1 cellular context compared by ENCODE assay signal in the genomic region with DNA sequence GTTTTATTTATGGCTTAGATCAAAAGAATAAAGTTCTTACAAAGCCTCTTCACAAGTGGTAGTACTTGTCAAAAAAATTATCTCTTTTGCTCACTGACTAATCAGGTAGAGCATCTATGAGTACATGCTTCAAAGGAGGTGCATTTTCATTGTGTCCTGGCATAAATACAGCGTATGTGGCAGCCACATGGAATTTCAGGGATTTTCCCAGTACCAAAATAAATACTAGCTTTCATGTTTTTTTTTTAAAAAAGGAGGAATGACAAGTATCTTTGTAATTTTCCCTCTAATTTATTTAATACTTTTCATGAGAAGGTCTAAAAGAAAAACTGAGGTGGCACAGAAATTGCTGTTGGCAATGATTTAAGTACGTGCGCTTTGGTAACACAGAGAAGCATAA.
TF ChIP-seq lines count a peak whose summit lies in the region.

No MANE protein-coding gene starts in this region.

TF ChIP-seq in GM23338, 12 proteins besides CTCF, POLR2A, EP300 and RAD21 (continued from another document):
- TF ChIP-seq, protein P1, sequence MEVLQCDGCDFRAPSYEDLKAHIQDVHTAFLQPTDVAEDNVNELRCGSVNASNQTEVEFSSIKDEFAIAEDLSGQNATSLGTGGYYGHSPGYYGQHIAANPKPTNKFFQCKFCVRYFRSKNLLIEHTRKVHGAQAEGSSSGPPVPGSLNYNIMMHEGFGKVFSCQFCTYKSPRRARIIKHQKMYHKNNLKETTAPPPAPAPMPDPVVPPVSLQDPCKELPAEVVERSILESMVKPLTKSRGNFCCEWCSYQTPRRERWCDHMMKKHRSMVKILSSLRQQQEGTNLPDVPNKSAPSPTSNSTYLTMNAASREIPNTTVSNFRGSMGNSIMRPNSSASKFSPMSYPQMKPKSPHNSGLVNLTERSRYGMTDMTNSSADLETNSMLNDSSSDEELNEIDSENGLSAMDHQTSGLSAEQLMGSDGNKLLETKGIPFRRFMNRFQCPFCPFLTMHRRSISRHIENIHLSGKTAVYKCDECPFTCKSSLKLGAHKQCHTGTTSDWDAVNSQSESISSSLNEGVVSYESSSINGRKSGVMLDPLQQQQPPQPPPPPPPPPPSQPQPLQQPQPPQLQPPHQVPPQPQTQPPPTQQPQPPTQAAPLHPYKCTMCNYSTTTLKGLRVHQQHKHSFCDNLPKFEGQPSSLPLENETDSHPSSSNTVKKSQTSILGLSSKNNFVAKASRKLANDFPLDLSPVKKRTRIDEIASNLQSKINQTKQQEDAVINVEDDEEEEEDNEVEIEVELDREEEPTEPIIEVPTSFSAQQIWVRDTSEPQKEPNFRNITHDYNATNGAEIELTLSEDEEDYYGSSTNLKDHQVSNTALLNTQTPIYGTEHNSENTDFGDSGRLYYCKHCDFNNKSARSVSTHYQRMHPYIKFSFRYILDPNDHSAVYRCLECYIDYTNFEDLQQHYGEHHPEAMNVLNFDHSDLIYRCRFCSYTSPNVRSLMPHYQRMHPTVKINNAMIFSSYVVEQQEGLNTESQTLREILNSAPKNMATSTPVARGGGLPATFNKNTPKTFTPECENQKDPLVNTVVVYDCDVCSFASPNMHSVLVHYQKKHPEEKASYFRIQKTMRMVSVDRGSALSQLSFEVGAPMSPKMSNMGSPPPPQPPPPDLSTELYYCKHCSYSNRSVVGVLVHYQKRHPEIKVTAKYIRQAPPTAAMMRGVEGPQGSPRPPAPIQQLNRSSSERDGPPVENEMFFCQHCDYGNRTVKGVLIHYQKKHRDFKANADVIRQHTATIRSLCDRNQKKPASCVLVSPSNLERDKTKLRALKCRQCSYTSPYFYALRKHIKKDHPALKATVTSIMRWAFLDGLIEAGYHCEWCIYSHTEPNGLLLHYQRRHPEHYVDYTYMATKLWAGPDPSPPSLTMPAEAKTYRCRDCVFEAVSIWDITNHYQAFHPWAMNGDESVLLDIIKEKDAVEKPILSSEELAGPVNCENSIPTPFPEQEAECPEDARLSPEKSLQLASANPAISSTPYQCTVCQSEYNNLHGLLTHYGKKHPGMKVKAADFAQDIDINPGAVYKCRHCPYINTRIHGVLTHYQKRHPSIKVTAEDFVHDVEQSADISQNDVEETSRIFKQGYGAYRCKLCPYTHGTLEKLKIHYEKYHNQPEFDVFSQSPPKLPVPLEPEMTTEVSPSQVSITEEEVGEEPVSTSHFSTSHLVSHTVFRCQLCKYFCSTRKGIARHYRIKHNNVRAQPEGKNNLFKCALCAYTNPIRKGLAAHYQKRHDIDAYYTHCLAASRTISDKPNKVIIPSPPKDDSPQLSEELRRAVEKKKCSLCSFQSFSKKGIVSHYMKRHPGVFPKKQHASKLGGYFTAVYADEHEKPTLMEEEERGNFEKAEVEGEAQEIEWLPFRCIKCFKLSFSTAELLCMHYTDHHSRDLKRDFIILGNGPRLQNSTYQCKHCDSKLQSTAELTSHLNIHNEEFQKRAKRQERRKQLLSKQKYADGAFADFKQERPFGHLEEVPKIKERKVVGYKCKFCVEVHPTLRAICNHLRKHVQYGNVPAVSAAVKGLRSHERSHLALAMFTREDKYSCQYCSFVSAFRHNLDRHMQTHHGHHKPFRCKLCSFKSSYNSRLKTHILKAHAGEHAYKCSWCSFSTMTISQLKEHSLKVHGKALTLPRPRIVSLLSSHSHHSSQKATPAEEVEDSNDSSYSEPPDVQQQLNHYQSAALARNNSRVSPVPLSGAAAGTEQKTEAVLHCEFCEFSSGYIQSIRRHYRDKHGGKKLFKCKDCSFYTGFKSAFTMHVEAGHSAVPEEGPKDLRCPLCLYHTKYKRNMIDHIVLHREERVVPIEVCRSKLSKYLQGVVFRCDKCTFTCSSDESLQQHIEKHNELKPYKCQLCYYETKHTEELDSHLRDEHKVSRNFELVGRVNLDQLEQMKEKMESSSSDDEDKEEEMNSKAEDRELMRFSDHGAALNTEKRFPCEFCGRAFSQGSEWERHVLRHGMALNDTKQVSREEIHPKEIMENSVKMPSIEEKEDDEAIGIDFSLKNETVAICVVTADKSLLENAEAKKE (CRISPR knock-in tag; IDR thresholded peaks at IDR 0.05): no peak
